In genomic region chr3:46981932-46982471, GRCh38 we compare ENCODE assay signal across 8 cellular contexts. TPM values are rescaled to one million over a fixed set of nuclear protein-coding genes. Genes with fewer than 3 reads are reported as not detected.
DNase-seq lines count a peak whose midpoint lies in the region; ATAC-seq and TF ChIP-seq lines count a peak whose summit lies in the region.

No MANE protein-coding gene starts in this region.

- no peak for TF ChIP-seq CTCF in endothelial cell (IDR thresholded peaks at IDR 0.05; ENCODE audit: unreplicated experiment)

- DNase-seq in CD4-positive, CD25-positive, alpha-beta regulatory T cell = no peak
- DNase-seq in Kasumi-1 (lab: John Stamatoyannopoulos, UW) (peak; percentile 16 to 20), endothelial cell (ENCODE audit: low spot score) (peak; percentile 64), OCI-M2 (lab: John Stamatoyannopoulos, UW; ENCODE audit: unreplicated experiment) (no peak), cerebellar nuclear complex (lab: John Stamatoyannopoulos, UW) (no peak)

- H3K4me1 ChIP-seq in CD4-positive, CD25-positive, alpha-beta regulatory T cell (ENCODE audit: control insufficient read depth, insufficient read depth, low read length, poor library complexity, severe bottlenecking) = peaks cover 93% of the 10 kb centered on the region
- H3K4me1 ChIP-seq in muscle layer of duodenum (ENCODE audit: control insufficient read depth in 1 of 2, insufficient read depth in 2 of 2, low read length in 2 of 2) = peaks cover 9 to 28% of the 10 kb centered on the region in 2 donors

- H3K9me3 Mint-ChIP-seq in CD4-positive, CD25-positive, alpha-beta regulatory T cell = no peaks in the 10 kb centered on the region
- no peaks in the 10 kb centered on the region for H3K9me3 Mint-ChIP-seq in endothelial cell (ENCODE audit: unreplicated experiment)

- H3K27ac ChIP-seq in CD4-positive, CD25-positive, alpha-beta regulatory T cell (ENCODE audit: insufficient read depth, low read length, poor library complexity, severe bottlenecking) = peak overlapping the region; percentile 35
- peak overlapping the region; percentile 76 for H3K27ac ChIP-seq in muscle layer of duodenum (ENCODE audit: low read length)

- no peak for TF ChIP-seq POLR2A in GM18505 (IDR thresholded peaks at IDR 0.05; ENCODE audit: borderline replicate concordance, extremely low read depth, insufficient read depth, insufficient read length)

- peaks cover 2% of the 10 kb centered on the region for H3K36me3 ChIP-seq in CD4-positive, CD25-positive, alpha-beta regulatory T cell (ENCODE audit: control insufficient read depth, insufficient read depth, low read length)
- no peaks in the 10 kb centered on the region for H3K36me3 ChIP-seq in muscle layer of duodenum (ENCODE audit: control insufficient read depth in 1 of 2, insufficient read depth in 2 of 2, low read length in 2 of 2)

- H3K27me3 ChIP-seq in CD4-positive, CD25-positive, alpha-beta regulatory T cell (ENCODE audit: control insufficient read depth, insufficient read depth, low read length) = no peaks in the 10 kb centered on the region
- no peaks in the 10 kb centered on the region for H3K27me3 ChIP-seq in muscle layer of duodenum (ENCODE audit: low read depth, low read length)

- H3K27ac Mint-ChIP-seq in CD4-positive, CD25-positive, alpha-beta regulatory T cell = peak overlapping the region; percentile 56 to 92 (median 76)
- peak overlapping the region; percentile 86 for H3K27ac Mint-ChIP-seq in endothelial cell (ENCODE audit: unreplicated experiment)

- peak overlapping the region; percentile 67 for H3K4me3 ChIP-seq in CD4-positive, CD25-positive, alpha-beta regulatory T cell (ENCODE audit: low read depth, low read length)
- H3K4me3 ChIP-seq in muscle layer of duodenum (ENCODE audit: low read depth in 1 of 2, low read length in 2 of 2) = peak overlapping the region in 1 of 2 donors; percentile 42

- H3K27me3 Mint-ChIP-seq in CD4-positive, CD25-positive, alpha-beta regulatory T cell = no peaks in the 10 kb centered on the region
- H3K27me3 Mint-ChIP-seq in endothelial cell (ENCODE audit: unreplicated experiment) = peaks cover 20% of the 10 kb centered on the region

- H3K36me3 Mint-ChIP-seq in CD4-positive, CD25-positive, alpha-beta regulatory T cell = peaks cover 8% of the 10 kb centered on the region
- H3K36me3 Mint-ChIP-seq in endothelial cell (ENCODE audit: low read depth, unreplicated experiment) = no peaks in the 10 kb centered on the region

- peaks cover 0 to 86% (median 52%) of the 10 kb centered on the region in 4 donors for H3K4me1 Mint-ChIP-seq in CD4-positive, CD25-positive, alpha-beta regulatory T cell
- H3K4me1 Mint-ChIP-seq in endothelial cell (ENCODE audit: unreplicated experiment) = peaks cover 43% of the 10 kb centered on the region

- H3K4me3 Mint-ChIP-seq in CD4-positive, CD25-positive, alpha-beta regulatory T cell = peak overlapping the region; percentile 66 to 94 (median 92)
- H3K4me3 Mint-ChIP-seq in endothelial cell (ENCODE audit: unreplicated experiment) = peak overlapping the region; percentile 74

- H3K9me3 ChIP-seq in CD4-positive, CD25-positive, alpha-beta regulatory T cell (ENCODE audit: control insufficient read depth in 2 of 2, low read length in 2 of 2) = no peaks in the 10 kb centered on the region
- H3K9me3 ChIP-seq in muscle layer of duodenum (ENCODE audit: control insufficient read depth in 1 of 2, low read length in 2 of 2) = no peaks in the 10 kb centered on the region

- no peak for ATAC-seq in CD4-positive, CD25-positive, alpha-beta regulatory T cell (ENCODE audit: low read depth in 2 of 2)
- ATAC-seq in GM18909 (IDR thresholded peaks at IDR 0.05; ENCODE audit: poor library complexity, unreplicated experiment) = no peak
- ATAC-seq in GM18505 (IDR thresholded peaks at IDR 0.05; ENCODE audit: unreplicated experiment) = no peak

RNA-seq across cellular contexts. Expression of gene NBEAL2, which starts 2.5 kb away (rescaled TPM):
- total RNA-seq in CD4-positive, CD25-positive, alpha-beta regulatory T cell = 429 TPM
- polyA plus RNA-seq in CD4-positive, CD25-positive, alpha-beta regulatory T cell = 10 to 100 TPM in 2 of 4 donors, 1 to 10 TPM in 2; 4.7 to 13.5 (median 8.6) TPM
- 202 TPM for total RNA-seq in endothelial cell (ENCODE audit: unreplicated experiment)

RNA-seq across cellular contexts. Expression of gene CCDC12, which starts 5.5 kb away (rescaled TPM):
- 71.8 TPM for total RNA-seq in CD4-positive, CD25-positive, alpha-beta regulatory T cell
- polyA plus RNA-seq in CD4-positive, CD25-positive, alpha-beta regulatory T cell = 100 to 1,000 TPM in 3 of 4 donors, 10 to 100 TPM in 1; 90.4 to 116 (median 106) TPM
- 36.3 TPM for total RNA-seq in endothelial cell (ENCODE audit: unreplicated experiment)

Comparison
In these comparisons a context has a peak if more than half of its experiments do, and no peak if none do; other contexts are left out.
1. DNase-seq: peak in Kasumi-1 (2 of 2) and endothelial cell (single experiment); none in CD4-positive, CD25-positive, alpha-beta regulatory T cell (0 of 3), OCI-M2 (single experiment) and cerebellar nuclear complex (0 of 2).